ENCODE assay signal across 9 cellular contexts in genomic region chr15:55638764-55639163, GRCh38.
"Had no signal": no experiment of that assay in that cellular context is flagged by ENCODE, and none has a peak within 500 bp of the region (broad histone marks: within the 10 kb centered on the region; RNA-seq: fewer than 3 reads in every experiment).

No MANE protein-coding gene starts in this region.

- H3K9ac ChIP-seq: KMS-11 had no signal

- H3K27ac ChIP-seq: HL-60, KMS-11 had no signal

- H2AFZ ChIP-seq: GM23338 had no signal

- H3K4me2 ChIP-seq: GM23338, KMS-11 had no signal

- H3K4me3 ChIP-seq: GM23338 had no signal

- FAIRE-seq: H1, H54 had no signal

- ATAC-seq: GM23338 had no signal

- DNase-seq: H9, HCEC 1CT, IMR-90, KBM-7 had no signal
